In genomic region chr16:24580665-24581064, GRCh38 we compare ENCODE assay signal across 12 cellular contexts. TPM values are rescaled to one million over a fixed set of nuclear protein-coding genes. Genes with fewer than 3 reads are reported as not detected.
DNase-seq lines count a peak whose midpoint lies in the region; ATAC-seq, FAIRE-seq and TF ChIP-seq lines count a peak whose summit lies in the region.
"Had no signal": no experiment of that assay in that cellular context is flagged by ENCODE, and none has a peak within 500 bp of the region (broad histone marks: within the 10 kb centered on the region; RNA-seq: fewer than 3 reads in every experiment).

No MANE protein-coding gene starts in this region.

- no peaks in the 10 kb centered on the region for H3K79me2 ChIP-seq in astrocyte (ENCODE audit: insufficient read depth, low read length)

- ATAC-seq in left lobe of liver (peak; percentile 34), HG03139 (IDR thresholded peaks at IDR 0.05; ENCODE audit: unreplicated experiment) (no peak), HG03095 (IDR thresholded peaks at IDR 0.05; ENCODE audit: unreplicated experiment) (no peak)

- H3K36me3 ChIP-seq in HEK293 (ENCODE audit: control insufficient read depth in 2 of 2, insufficient read depth in 1 of 2, low read length in 2 of 2): no peaks in the 10 kb centered on the region
- H3K36me3 ChIP-seq in astrocyte (ENCODE audit: insufficient read depth, low read length): no peaks in the 10 kb centered on the region
- H3K36me3 ChIP-seq: SJCRH30 had no signal

- peaks cover 3% of the 10 kb centered on the region for H3K9me3 Mint-ChIP-seq in astrocyte (ENCODE audit: unreplicated experiment)
- H3K9me3 Mint-ChIP-seq in activated T-helper 1 cell treated with anti-CD3 and anti-CD28 coated beads, Interleukin-12 subunit alpha, Interleukin-12 subunit beta, Interleukin-2, Interleukin-4 antibody, amounts not matched to agents 30 ng/mL and 10 ng/mL and 1 ng/mL, durations not matched to agents 14 hours and 24 hours and 36 hours: no peaks in the 10 kb centered on the region
- H3K9me3 Mint-ChIP-seq: activated T-helper 2 cell treated with anti-CD3 and anti-CD28 coated beads, Interferon-gamma antibody, Interleukin-2, Interleukin-4, amounts not matched to agents 10 μg/mL and 5 μg/mL and 100 μg/mL, durations not matched to agents 14 hours and 24 hours and 36 hours had no signal

- no peak overlapping the region for H3K4me3 Mint-ChIP-seq in astrocyte (ENCODE audit: unreplicated experiment)
- H3K4me3 Mint-ChIP-seq in activated T-helper 1 cell treated with anti-CD3 and anti-CD28 coated beads, Interleukin-12 subunit alpha, Interleukin-12 subunit beta, Interleukin-2, Interleukin-4 antibody, amounts not matched to agents 30 ng/mL and 10 ng/mL and 1 ng/mL, durations not matched to agents 14 hours and 24 hours and 36 hours: no peak overlapping the region

- no peak overlapping the region for H3K27ac Mint-ChIP-seq in astrocyte (ENCODE audit: unreplicated experiment)
- no peak overlapping the region for H3K27ac Mint-ChIP-seq in activated T-helper 1 cell treated with anti-CD3 and anti-CD28 coated beads, Interleukin-12 subunit alpha, Interleukin-12 subunit beta, Interleukin-2, Interleukin-4 antibody, amounts not matched to agents 30 ng/mL and 10 ng/mL and 1 ng/mL, durations not matched to agents 14 hours and 24 hours and 36 hours
- H3K27ac Mint-ChIP-seq: activated T-helper 2 cell treated with anti-CD3 and anti-CD28 coated beads, Interferon-gamma antibody, Interleukin-2, Interleukin-4, amounts not matched to agents 10 μg/mL and 5 μg/mL and 100 μg/mL, durations not matched to agents 14 hours and 24 hours and 36 hours had no signal

- H2AFZ ChIP-seq in astrocyte (ENCODE audit: low read depth, low read length): no peak overlapping the region

- H3K4me1 ChIP-seq in HEK293 (ENCODE audit: control insufficient read depth, insufficient read depth, low read length) (no peaks in the 10 kb centered on the region), astrocyte (ENCODE audit: insufficient read depth, low read length) (peaks cover 3% of the 10 kb centered on the region)
- H3K4me1 ChIP-seq: SJCRH30 had no signal

- H3K9me3 ChIP-seq in HEK293 (ENCODE audit: control insufficient read depth, insufficient read depth, low read depth, low read length) (no peaks in the 10 kb centered on the region), astrocyte (ENCODE audit: insufficient read depth, low read depth, low read length) (no peaks in the 10 kb centered on the region)
- H3K9me3 ChIP-seq: SJCRH30 had no signal

- no peaks in the 10 kb centered on the region for H3K36me3 Mint-ChIP-seq in astrocyte (ENCODE audit: low read depth, unreplicated experiment)
- H3K36me3 Mint-ChIP-seq in activated T-helper 1 cell treated with anti-CD3 and anti-CD28 coated beads, Interleukin-12 subunit alpha, Interleukin-12 subunit beta, Interleukin-2, Interleukin-4 antibody, amounts not matched to agents 30 ng/mL and 10 ng/mL and 1 ng/mL, durations not matched to agents 14 hours and 24 hours and 36 hours (ENCODE audit: low read depth): peaks cover 2% of the 10 kb centered on the region

- H3K27ac ChIP-seq in HEK293 (ENCODE audit: extremely low read depth, low read depth, low read length) (no peak overlapping the region), astrocyte (ENCODE audit: low read depth, low read length) (no peak overlapping the region)
- H3K27ac ChIP-seq: SJCRH30 had no signal

- no peak overlapping the region for H3K4me3 ChIP-seq in AG04449 (ENCODE audit: low read depth, low read length)
- no peak overlapping the region for H3K4me3 ChIP-seq in HEK293 (ENCODE audit: low read depth, low read length)
- H3K4me3 ChIP-seq in astrocyte (ENCODE audit: insufficient read depth, low read depth, low read length): no peak overlapping the region
- H3K4me3 ChIP-seq: SJCRH30 had no signal

- DNase-seq in AG04449 (ENCODE audit: low read depth, low spot score) (peak; percentile 14), astrocyte (ENCODE audit: low read depth) (peak; percentile 16), left lobe of liver (ENCODE audit: low spot score) (no peak)
- DNase-seq in activated T-helper 1 cell treated with anti-CD3 and anti-CD28 coated beads, Interleukin-12 subunit alpha, Interleukin-12 subunit beta, Interleukin-2, Interleukin-4 antibody, amounts not matched to agents 30 ng/mL and 10 ng/mL and 1 ng/mL, durations not matched to agents 14 hours and 24 hours and 36 hours (ENCODE audit: low spot score): no peak
- no peak for DNase-seq in effector CD4-positive, alpha-beta T cell
- DNase-seq: DMS79 treated with DMSO at 0.1 percent for 48 hours; SJCRH30; stimulated activated CD4-positive, alpha-beta T cell treated with anti-CD3 and anti-CD28 coated beads, Interleukin-2, amount 100 ng/mL, for 48 hours had no signal

- no peak overlapping the region for H3K4me2 ChIP-seq in astrocyte (ENCODE audit: low read length)

- no peaks in the 10 kb centered on the region for H4K20me1 ChIP-seq in astrocyte (ENCODE audit: insufficient read depth, low read length)

- H3K9ac ChIP-seq in astrocyte (ENCODE audit: low read length): no peak overlapping the region

- CTCF ChIA-PET in AG04449 (lab: Yijun Ruan, JAX) (interaction anchor here (0.7 to 4.5 kb wide), 41 partner anchors 8 to 596 kb away, joined by 3 to 72 read pairs (median 5); no protein-coding TSS in a partner anchor), HEK293 (lab: Yijun Ruan, JAX) (interaction anchor here (0.6 to 2.5 kb wide), 6 partner anchors 64 to 339 kb away, joined by 3 to 9 read pairs (median 4); no protein-coding TSS in a partner anchor)

- FAIRE-seq in astrocyte (lab: Jason Lieb, UNC): no peak

- intact Hi-C loops in activated T-helper 1 cell treated with anti-CD3 and anti-CD28 coated beads, Interleukin-12 subunit alpha, Interleukin-12 subunit beta, Interleukin-2, Interleukin-4 antibody, amounts not matched to agents 30 ng/mL and 10 ng/mL and 1 ng/mL, durations not matched to agents 14 hours and 24 hours and 36 hours (cut with micrococcal nuclease): loop anchor here (10.0 kb wide), 1 partner anchor 174 kb away; no protein-coding TSS in a partner anchor

- H3K27me3 Mint-ChIP-seq in astrocyte (ENCODE audit: low read depth, unreplicated experiment): no peaks in the 10 kb centered on the region
- peaks cover 13% of the 10 kb centered on the region for H3K27me3 Mint-ChIP-seq in activated T-helper 1 cell treated with anti-CD3 and anti-CD28 coated beads, Interleukin-12 subunit alpha, Interleukin-12 subunit beta, Interleukin-2, Interleukin-4 antibody, amounts not matched to agents 30 ng/mL and 10 ng/mL and 1 ng/mL, durations not matched to agents 14 hours and 24 hours and 36 hours (ENCODE audit: insufficient read depth)

- TF ChIP-seq CTCF in AG04449 (IDR thresholded peaks at IDR 0.05; ENCODE audit: insufficient read depth, low read length, missing control alignments) (peak; percentile 28), HEK293 (tag by site-specific recombination; IDR thresholded peaks at IDR 0.05) (0 out of 2 replicates have a peak, but pooled peaks have one; percentile 35), astrocyte (IDR thresholded peaks at IDR 0.05; ENCODE audit: insufficient read depth, low read depth, low read length) (peak; percentile 37)

- H3K27me3 ChIP-seq in astrocyte (ENCODE audit: insufficient read depth, low read length): no peaks in the 10 kb centered on the region
- H3K27me3 ChIP-seq: SJCRH30 had no signal

- peaks cover 6% of the 10 kb centered on the region for H3K4me1 Mint-ChIP-seq in astrocyte (ENCODE audit: low read depth, unreplicated experiment)
- peaks cover 9% of the 10 kb centered on the region for H3K4me1 Mint-ChIP-seq in activated T-helper 1 cell treated with anti-CD3 and anti-CD28 coated beads, Interleukin-12 subunit alpha, Interleukin-12 subunit beta, Interleukin-2, Interleukin-4 antibody, amounts not matched to agents 30 ng/mL and 10 ng/mL and 1 ng/mL, durations not matched to agents 14 hours and 24 hours and 36 hours (ENCODE audit: low read depth)

- POLR2A ChIA-PET in AG04449 (lab: Yijun Ruan, JAX): no interaction called here
- POLR2A ChIA-PET in HEK293 (lab: Yijun Ruan, JAX): no interaction called here

TF ChIP-seq in HEK293, 187 proteins besides CTCF, POLR2A, EP300 and RAD21:
- TF ChIP-seq ZNF654 (tag by site-specific recombination; IDR thresholded peaks at IDR 0.05; ENCODE audit: low read depth) (peak; percentile 15; the same call in 1 of the 2 replicates), ZNF221 (tag by site-specific recombination; IDR thresholded peaks at IDR 0.05; ENCODE audit: borderline replicate concordance) (no peak)

RNA-seq across cellular contexts. Expression of gene RBBP6, which starts 41.3 kb away (rescaled TPM):
- total RNA-seq in astrocyte (42.3 and 44.8 TPM in 2 replicates), left lobe of liver (22.4 TPM)
- total RNA-seq in activated T-helper 1 cell treated with anti-CD3 and anti-CD28 coated beads, Interleukin-12 subunit alpha, Interleukin-12 subunit beta, Interleukin-2, Interleukin-4 antibody, amounts not matched to agents 30 ng/mL and 10 ng/mL and 1 ng/mL, durations not matched to agents 14 hours and 24 hours and 36 hours: 67.0 and 68.4 TPM in 2 replicates

Comparison
In these comparisons a context has a peak if more than half of its experiments do, and no peak if none do; other contexts are left out.
1. DNase-seq: peak in AG04449 (single experiment) and astrocyte (single experiment); none in left lobe of liver (single experiment), activated T-helper 1 cell treated with anti-CD3 and anti-CD28 coated beads, Interleukin-12 subunit alpha, Interleukin-12 subunit beta, Interleukin-2, Interleukin-4 antibody, amounts not matched to agents 30 ng/mL and 10 ng/mL and 1 ng/mL, durations not matched to agents 14 hours and 24 hours and 36 hours (single experiment) and effector CD4-positive, alpha-beta T cell (single experiment).
2. Peak in every context shown above with its lines, with median percentiles within 50 percentile points of each other: CTCF ChIP-seq.